8 cellular contexts compared by ENCODE assay signal in genomic region chr2:39730685-39731302, GRCh38. TPM values are rescaled to one million over a fixed set of nuclear protein-coding genes. Genes with fewer than 3 reads are reported as not detected.
DNase-seq lines count a peak whose midpoint lies in the region; ATAC-seq and TF ChIP-seq lines count a peak whose summit lies in the region.

No MANE protein-coding gene starts in this region.

- H3K4me3 Mint-ChIP-seq in MCF 10A (ENCODE audit: unreplicated experiment) = no peak overlapping the region

- no peak overlapping the region for H3K9ac ChIP-seq in mesendoderm (ENCODE audit: low read length)

- CTCF ChIA-PET in MCF 10A (lab: Yijun Ruan, JAX) = interaction anchor here (0.6 to 3.8 kb wide), 25 partner anchors 8 to 514 kb away, joined by 3 to 22 read pairs (median 4); no protein-coding TSS in a partner anchor

- H3K27me3 ChIP-seq in mesendoderm (ENCODE audit: insufficient read depth, low read length, poor library complexity) = no peaks in the 10 kb centered on the region

- no peak overlapping the region for H3K23ac ChIP-seq in mesendoderm (ENCODE audit: low read length)

- H3K4ac ChIP-seq in mesendoderm (ENCODE audit: low read depth, low read length) = no peak overlapping the region

- H3K4me3 ChIP-seq in mesendoderm (ENCODE audit: low read length) = no peak overlapping the region

- H2BK120ac ChIP-seq in mesendoderm (ENCODE audit: low read depth, low read length) = no peak overlapping the region

- H3K27me3 Mint-ChIP-seq in MCF 10A (ENCODE audit: insufficient read depth, unreplicated experiment) = no peaks in the 10 kb centered on the region

- no peak overlapping the region for H2BK5ac ChIP-seq in mesendoderm (ENCODE audit: low read length)

- peak; percentile 45 for TF ChIP-seq CTCF in MCF 10A (IDR thresholded peaks at IDR 0.05; ENCODE audit: unreplicated experiment)

- H3K36me3 Mint-ChIP-seq in MCF 10A (ENCODE audit: insufficient read depth, unreplicated experiment) = peaks cover 40% of the 10 kb centered on the region

- H4K8ac ChIP-seq in mesendoderm (ENCODE audit: low read depth, low read length) = no peak overlapping the region

- no peak overlapping the region for H3K18ac ChIP-seq in mesendoderm (ENCODE audit: low read length)

- in situ Hi-C loops in G401 (cut with HindIII; ENCODE audit: low sequenced_read_pairs) = no loop called here

- DNase-seq in G401 (ENCODE audit: low spot score) = peak; percentile 75
- DNase-seq in NCI-H146 (lab: John Stamatoyannopoulos, UW) = peak; percentile 37
- peak; percentile 53 for DNase-seq in MCF 10A (ENCODE audit: unreplicated experiment)
- peak; percentile 74 for DNase-seq in mesendoderm
- DNase-seq in amygdala (lab: John Stamatoyannopoulos, UW) = no peak
- DNase-seq in activated CD4-positive, alpha-beta T cell treated with anti-CD3 and anti-CD28 coated beads, Interleukin-2, amount 50 U/mL, for 48 hours = no peak
- DNase-seq in NCI-H128 (lab: John Stamatoyannopoulos, UW; ENCODE audit: unreplicated experiment) = no peak

- no peak overlapping the region for H3K27ac Mint-ChIP-seq in MCF 10A (ENCODE audit: low read depth, unreplicated experiment)

- peaks cover 15% of the 10 kb centered on the region for H3K4me1 Mint-ChIP-seq in MCF 10A (ENCODE audit: insufficient read depth, unreplicated experiment)

- H3K56ac ChIP-seq in mesendoderm (ENCODE audit: low read length) = no peak overlapping the region

- no peaks in the 10 kb centered on the region for H3K4me1 ChIP-seq in mesendoderm (ENCODE audit: control insufficient read depth, low read depth, low read length)

- no peak overlapping the region for H4K5ac ChIP-seq in mesendoderm (ENCODE audit: low read length)

- ATAC-seq in GM21717 (IDR thresholded peaks at IDR 0.05; ENCODE audit: unreplicated experiment) = peak; percentile 54

- intact Hi-C loops in MCF 10A (cut with micrococcal nuclease) = loop anchor here (1.0 to 5.0 kb wide), 3 partner anchors 217 to 783 kb away; no protein-coding TSS in a partner anchor

- H3K4me2 ChIP-seq in mesendoderm (ENCODE audit: low read length) = no peak overlapping the region

- no peaks in the 10 kb centered on the region for H3K36me3 ChIP-seq in mesendoderm (ENCODE audit: control insufficient read depth, insufficient read depth, low read length)

- H2BK15ac ChIP-seq in mesendoderm (replicated peaks; ENCODE audit: low read depth) = no peak overlapping the region

- H3K79me1 ChIP-seq in mesendoderm (ENCODE audit: low read length) = peaks cover 4% of the 10 kb centered on the region

- no TSS peak for BruUV-seq in MCF 10A (replicated peaks; lab: Mats Ljungman, UMichigan)

- no peaks in the 10 kb centered on the region for H3K9me3 Mint-ChIP-seq in MCF 10A (ENCODE audit: unreplicated experiment)

- no peak overlapping the region for H3K27ac ChIP-seq in mesendoderm (ENCODE audit: low read depth, low read length)

- H3K79me2 ChIP-seq in mesendoderm (ENCODE audit: control insufficient read depth, insufficient read depth, low read length) = peaks cover 2% of the 10 kb centered on the region

- POLR2A ChIA-PET in MCF 10A (lab: Yijun Ruan, JAX) = no interaction called here

- no peak overlapping the region for H2AK5ac ChIP-seq in mesendoderm (ENCODE audit: low read length)

- WGBS in mesendoderm (ENCODE audit: extremely low coverage, insufficient coverage, low lambda C conversion rate) = no CpG with 5 or more reads among the region's 2 CpGs

RNA-seq across cellular contexts. Expression of gene THUMPD2, which starts 48.3 kb away (rescaled TPM):
- total RNA-seq in G401 (2014; rRNA removed; shearing (Covaris generic)) = 17.4 and 22.2 TPM in 2 replicates
- total RNA-seq in MCF 10A (2022) = 11.4 and 17.2 TPM in 2 replicates
- polyA plus RNA-seq in mesendoderm (2013, experiment 1 of 2) = 13.5 TPM
- 13.2 TPM for polyA plus RNA-seq in mesendoderm (2013, experiment 2 of 2)

Comparison
In these comparisons a context has a peak if more than half of its experiments do, and no peak if none do; other contexts are left out.
1. DNase-seq: peak in G401 (single experiment), NCI-H146 (single experiment), MCF 10A (single experiment) and mesendoderm (single experiment); none in amygdala (0 of 56), activated CD4-positive, alpha-beta T cell treated with anti-CD3 and anti-CD28 coated beads, Interleukin-2, amount 50 U/mL, for 48 hours (0 of 2) and NCI-H128 (single experiment).